ENCODE assay signal across 3 cellular contexts in the genomic region with DNA sequence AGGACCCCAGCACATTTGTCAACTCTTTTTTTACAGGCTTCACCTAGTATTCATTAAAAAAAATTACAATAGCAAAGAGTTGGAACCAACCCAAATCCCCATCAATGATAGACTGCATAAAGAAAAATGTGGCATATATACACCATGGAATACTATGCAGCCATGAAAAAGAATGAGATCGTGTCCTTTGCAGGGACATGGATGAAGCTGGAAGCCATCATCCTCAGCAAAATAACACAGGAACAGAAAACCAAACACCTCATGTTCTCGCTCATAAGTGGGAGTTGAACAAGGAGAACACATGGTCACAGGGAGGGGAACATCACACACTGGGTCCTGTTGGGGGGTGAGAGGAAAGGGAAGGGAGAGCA. TPM values are rescaled to one million over a fixed set of nuclear protein-coding genes. Genes with fewer than 3 reads are reported as not detected.
"Had no signal": no experiment of that assay in that cellular context is flagged by ENCODE, and none has a peak within 500 bp of the region (broad histone marks: within the 10 kb centered on the region; RNA-seq: fewer than 3 reads in every experiment).

No MANE protein-coding gene starts in this region.

RNA-seq across cellular contexts. Expression of gene ABCA8, which starts 11.4 kb away (rescaled TPM):
- total RNA-seq: endodermal cell, epithelial cell of proximal tubule, foreskin keratinocyte had no signal
- polyA plus RNA-seq: foreskin keratinocyte had no signal
